Comparison of ENCODE assay signal across 8 cellular contexts in genomic region chr11:26227311-26227710, GRCh38.
DNase-seq lines count a peak whose midpoint lies in the region; ATAC-seq and TF ChIP-seq lines count a peak whose summit lies in the region.

No MANE protein-coding gene starts in this region.

- no peaks in the 10 kb centered on the region for H3K4me1 ChIP-seq in GM23338 (ENCODE audit: insufficient read depth)
- no peaks in the 10 kb centered on the region for H3K4me1 ChIP-seq in lung (ENCODE audit: control insufficient read depth in 2 of 2, insufficient read depth in 2 of 2, low read length in 2 of 2)

- no peaks in the 10 kb centered on the region for H3K79me2 ChIP-seq in GM23338 (replicated peaks; ENCODE audit: insufficient read depth)

- H3K9me3 ChIP-seq in lung (ENCODE audit: control insufficient read depth in 2 of 2, insufficient read depth in 1 of 2, low read length in 1 of 2), result no peaks in the 10 kb centered on the region

- H3K27ac ChIP-seq in GM23338 (ENCODE audit: low read depth) (no peak overlapping the region), lung (ENCODE audit: low read depth in 1 of 2, low read length in 1 of 2) (no peak overlapping the region)

- H3K4me3 Mint-ChIP-seq in GM23338, result no peak overlapping the region

- peaks cover 4% of the 10 kb centered on the region; the same call in 2 of the 3 replicates for H3K9me3 Mint-ChIP-seq in GM23338

- H3K9me2 ChIP-seq in GM23338 (ENCODE audit: insufficient read depth), result no peaks in the 10 kb centered on the region; the same call in none of the 2 replicates

- no peak overlapping the region for H2AFZ ChIP-seq in GM23338

- peaks cover 2% of the 10 kb centered on the region for H3K27me3 Mint-ChIP-seq in GM23338 (ENCODE audit: insufficient read depth, low read depth, poor library complexity)

- H3K36me3 ChIP-seq in GM23338 (ENCODE audit: insufficient read depth) (no peaks in the 10 kb centered on the region; the same call in 1 of the 2 replicates), lung (ENCODE audit: control insufficient read depth in 2 of 2, insufficient read depth in 2 of 2, low read length in 2 of 2) (no peaks in the 10 kb centered on the region)

- peak; percentile 65 for DNase-seq in GM12865 (ENCODE audit: low read depth)
- peak; percentile 22 for DNase-seq in GM23338 (ENCODE audit: low spot score)
- DNase-seq in LoVo (ENCODE audit: low spot score), result peak; percentile 12
- peak; percentile 63 for DNase-seq in brain pericyte (ENCODE audit: low read depth, low spot score)
- no peak for DNase-seq in lung (ENCODE audit: low spot score)
- no peak for DNase-seq in NCI-H146 (lab: John Stamatoyannopoulos, UW)
- no peak for DNase-seq in T-helper 2 cell
- no peak for DNase-seq in activated CD4-positive, alpha-beta T cell treated with anti-CD3 and anti-CD28 coated beads, Interleukin-2, amount 50 U/mL, for 1 hour

- no peak overlapping the region for H3K27ac Mint-ChIP-seq in GM23338

- H3F3A ChIP-seq in GM23338 (replicated peaks; ENCODE audit: low read depth), result no peaks in the 10 kb centered on the region

- peak; percentile 38 for TF ChIP-seq CTCF in GM12865 (IDR thresholded peaks at IDR 0.05; ENCODE audit: insufficient read depth, low read depth, low read length, missing control alignments)
- peak; percentile 47 to 57 for TF ChIP-seq CTCF in GM23338 (conservative IDR thresholded peaks at IDR 0.05; ENCODE audit: low read depth in 2 of 2)
- TF ChIP-seq CTCF in lung (IDR thresholded peaks at IDR 0.05; ENCODE audit: control extremely low read depth, extremely low read depth), result no peak

- H3K4me3 ChIP-seq in GM12865 (ENCODE audit: low read depth, low read length), result no peak overlapping the region
- H3K4me3 ChIP-seq in GM23338, result no peak overlapping the region
- no peak overlapping the region for H3K4me3 ChIP-seq in lung

- peaks cover 6% of the 10 kb centered on the region for H3K36me3 Mint-ChIP-seq in GM23338 (ENCODE audit: low read depth)

- no peaks in the 10 kb centered on the region for H3K27me3 ChIP-seq in GM23338 (ENCODE audit: insufficient read depth)
- H3K27me3 ChIP-seq in lung (ENCODE audit: control insufficient read depth, insufficient read depth), result no peaks in the 10 kb centered on the region

- H3K4me2 ChIP-seq in GM23338, result no peak overlapping the region

- H4K20me1 ChIP-seq in GM23338 (replicated peaks; ENCODE audit: insufficient read depth), result no peaks in the 10 kb centered on the region

- H3K4me1 Mint-ChIP-seq in GM23338, result no peaks in the 10 kb centered on the region

- 24 to 51% methylated on average over 3 of the region's 3 CpGs for WGBS in lung, 2 donors

- ATAC-seq in GM23338 (no peak), lung (ENCODE audit: insufficient read depth, low FRiP score) (peak; percentile 70)

TF ChIP-seq in GM23338, 12 proteins besides CTCF, POLR2A, EP300 and RAD21 (continues in another document):
- TF ChIP-seq ETS1 (IDR thresholded peaks at IDR 0.05) (no peak), STAT1 (IDR thresholded peaks at IDR 0.05; ENCODE audit: unreplicated experiment) (no peak), EZH2phosphoT487 (IDR thresholded peaks at IDR 0.05; ENCODE audit: unreplicated experiment) (no peak), ZNF462 (CRISPR knock-in tag; IDR thresholded peaks at IDR 0.05) (no peak), JUNB (IDR thresholded peaks at IDR 0.05; ENCODE audit: unreplicated experiment) (no peak), NANOG (IDR thresholded peaks at IDR 0.05; ENCODE audit: borderline replicate concordance) (no peak), CREB1 (CRISPR knock-in tag; IDR thresholded peaks at IDR 0.05; ENCODE audit: low read depth) (no peak), EZH2 (IDR thresholded peaks at IDR 0.05; ENCODE audit: low read depth, unreplicated experiment) (no peak), ZNF114 (CRISPR knock-in tag; IDR thresholded peaks at IDR 0.05) (no peak), POLR2AphosphoS5 (IDR thresholded peaks at IDR 0.05; ENCODE audit: low read depth) (no peak), ZNF331 (CRISPR knock-in tag; IDR thresholded peaks at IDR 0.05; ENCODE audit: low read depth) (no peak)

Comparison
In these comparisons a context has a peak if more than half of its experiments do, and no peak if none do; other contexts are left out.
1. DNase-seq: peak in GM12865 (single experiment), GM23338 (single experiment), LoVo (single experiment) and brain pericyte (single experiment); none in lung (single experiment), NCI-H146 (single experiment), T-helper 2 cell (0 of 5) and activated CD4-positive, alpha-beta T cell treated with anti-CD3 and anti-CD28 coated beads, Interleukin-2, amount 50 U/mL, for 1 hour (single experiment).